Comparison of ENCODE assay signal across 8 cellular contexts in the genomic region with DNA sequence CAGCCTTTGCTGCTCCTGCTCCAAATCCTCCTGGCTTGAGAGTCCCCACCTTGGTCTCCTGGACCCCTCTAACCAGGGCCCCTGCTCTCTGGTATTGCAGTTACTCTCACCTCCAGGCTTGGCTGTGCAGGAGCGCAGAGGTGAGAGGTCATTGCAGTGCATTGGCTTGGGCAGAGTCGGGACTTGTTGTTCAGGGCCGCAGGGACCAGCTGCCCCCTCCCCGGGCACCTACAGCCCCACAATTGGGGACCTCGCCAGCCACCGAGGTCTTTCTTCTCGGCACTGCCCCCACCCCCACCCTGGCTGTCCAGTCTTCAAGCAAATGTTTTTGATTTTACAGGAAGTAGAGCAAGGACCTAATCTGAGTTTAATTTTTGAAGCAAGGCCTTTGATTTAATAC.
"Had no signal": no experiment of that assay in that cellular context is flagged by ENCODE, and none has a peak within 500 bp of the region (broad histone marks: within the 10 kb centered on the region; RNA-seq: fewer than 3 reads in every experiment).

No MANE protein-coding gene starts in this region.

- H3K27ac ChIP-seq: GM23248, HL-60 had no signal

- H3K4me3 Mint-ChIP-seq: H9 had no signal

- DNase-seq: GM23248, GOT3, H9, HCEC 1CT, KBM-7 had no signal

- H2AFZ ChIP-seq: GM23248 had no signal

- H3K27ac Mint-ChIP-seq: H9, IgD-negative memory B cell had no signal

- H3K36me3 Mint-ChIP-seq: IgD-negative memory B cell had no signal

- ATAC-seq: HepG2 had no signal

- H3K9me3 Mint-ChIP-seq: H9, IgD-negative memory B cell had no signal

- H3K4me3 ChIP-seq: GM23248 had no signal

- H3K9ac ChIP-seq: GM23248 had no signal
